ENCODE assay signal across 17 cellular contexts in the genomic region with DNA sequence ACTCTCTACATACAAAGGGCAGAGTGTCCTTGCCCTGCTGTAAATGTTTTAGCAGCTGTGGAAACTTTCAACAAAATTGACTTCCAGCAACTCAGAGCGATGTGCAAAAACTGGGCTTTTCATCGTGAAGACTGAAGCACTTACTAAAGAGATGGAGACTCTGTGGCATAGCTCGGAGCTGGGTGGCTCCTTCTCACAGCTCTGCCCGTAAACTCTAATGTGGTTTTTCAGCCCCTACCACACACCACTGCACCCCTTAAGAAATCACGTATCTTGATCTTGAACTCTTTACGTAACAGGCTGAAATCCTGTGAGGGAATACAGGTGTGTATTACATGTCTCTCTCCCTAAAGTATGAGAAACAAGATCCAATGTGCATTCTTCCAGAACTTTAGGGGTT.
DNase-seq lines count a peak whose midpoint lies in the region; ATAC-seq and TF ChIP-seq lines count a peak whose summit lies in the region.
"Had no signal": no experiment of that assay in that cellular context is flagged by ENCODE, and none has a peak within 500 bp of the region (broad histone marks: within the 10 kb centered on the region; RNA-seq: fewer than 3 reads in every experiment).

No MANE protein-coding gene starts in this region.

- 82 to 86% methylated on average over 6 of the region's 6 CpGs for WGBS in upper lobe of left lung, 2 donors

- peaks cover 48% of the 10 kb centered on the region for H3K27me3 Mint-ChIP-seq in stimulated activated naive CD8-positive, alpha-beta T cell treated with anti-CD3 and anti-CD28 coated beads, Interleukin-15, amount 100 ng/mL, for 72 hours
- H3K27me3 Mint-ChIP-seq in dendritic cell treated with granulocyte-macrophage colony-stimulating factor and Interleukin-4, amounts not matched to agents 40 ng/mL and 50 ng/mL, for 4 days: no peaks in the 10 kb centered on the region
- H3K27me3 Mint-ChIP-seq in natural killer cell (ENCODE audit: low read depth in 2 of 2): peaks cover 0 to 3% of the 10 kb centered on the region in 2 donors

- no peak overlapping the region for H3K27ac Mint-ChIP-seq in stimulated activated naive CD8-positive, alpha-beta T cell treated with anti-CD3 and anti-CD28 coated beads, Interleukin-15, amount 100 ng/mL, for 72 hours
- peak overlapping the region; percentile 6 for H3K27ac Mint-ChIP-seq in dendritic cell treated with granulocyte-macrophage colony-stimulating factor and Interleukin-4, amounts not matched to agents 40 ng/mL and 50 ng/mL, for 4 days
- H3K27ac Mint-ChIP-seq in natural killer cell: peak overlapping the region in 1 of 2 donors; percentile 65
- H3K27ac Mint-ChIP-seq: CD4-positive, alpha-beta T cell; H9 had no signal

- H3K4me3 ChIP-seq in upper lobe of left lung: no peak overlapping the region
- H3K4me3 ChIP-seq: GM12878 had no signal

- H3K9me3 Mint-ChIP-seq in stimulated activated naive CD8-positive, alpha-beta T cell treated with anti-CD3 and anti-CD28 coated beads, Interleukin-15, amount 100 ng/mL, for 72 hours: no peaks in the 10 kb centered on the region
- no peaks in the 10 kb centered on the region for H3K9me3 Mint-ChIP-seq in dendritic cell treated with granulocyte-macrophage colony-stimulating factor and Interleukin-4, amounts not matched to agents 40 ng/mL and 50 ng/mL, for 4 days
- peaks cover 0 to 3% of the 10 kb centered on the region in 2 donors for H3K9me3 Mint-ChIP-seq in natural killer cell
- H3K9me3 Mint-ChIP-seq: CD4-positive, alpha-beta T cell; H9 had no signal

- DNase-seq in stimulated activated naive CD8-positive, alpha-beta T cell treated with anti-CD3 and anti-CD28 coated beads, Interleukin-15, amount 100 ng/mL, for 72 hours: no peak
- DNase-seq in stimulated activated naive CD8-positive, alpha-beta T cell treated with anti-CD3 and anti-CD28 coated beads, Interleukin-15, Interleukin-2, amounts not matched to agents 100 U/mL and 50 U/mL, for 24 hours: no peak
- DNase-seq in natural killer cell: no peak
- no peak for DNase-seq in mesenteric fat pad (ENCODE audit: low spot score)
- no peak for DNase-seq in G401 (ENCODE audit: low spot score)
- DNase-seq in upper lobe of left lung: no peak
- DNase-seq: 8988T; AML-193; C1 segment of cervical spinal cord; Calu3; CD4-positive, alpha-beta T cell; DMS 273 treated with DMSO at 0.1 percent for 48 hours; GOT3; H9 had no signal

- intact Hi-C loops in dendritic cell treated with granulocyte-macrophage colony-stimulating factor and Interleukin-4, amounts not matched to agents 40 ng/mL and 50 ng/mL, for 4 days (cut with micrococcal nuclease): no loop called here
- intact Hi-C loops in natural killer cell (cut with micrococcal nuclease): no loop called here

- no peaks in the 10 kb centered on the region for H3K27me3 ChIP-seq in upper lobe of left lung

- in situ Hi-C loops in G401 (cut with HindIII; ENCODE audit: low sequenced_read_pairs): no loop called here

- no peaks in the 10 kb centered on the region for H3K9me3 ChIP-seq in upper lobe of left lung

- TF ChIP-seq CTCF in natural killer cell (IDR thresholded peaks at IDR 0.05): no peak
- TF ChIP-seq CTCF in upper lobe of left lung (IDR thresholded peaks at IDR 0.05): no peak

- no peaks in the 10 kb centered on the region for H3K4me1 ChIP-seq in upper lobe of left lung

- peaks cover 12% of the 10 kb centered on the region for H3K4me1 Mint-ChIP-seq in stimulated activated naive CD8-positive, alpha-beta T cell treated with anti-CD3 and anti-CD28 coated beads, Interleukin-15, amount 100 ng/mL, for 72 hours
- H3K4me1 Mint-ChIP-seq in dendritic cell treated with granulocyte-macrophage colony-stimulating factor and Interleukin-4, amounts not matched to agents 40 ng/mL and 50 ng/mL, for 4 days (ENCODE audit: low read depth): peaks cover 21% of the 10 kb centered on the region
- H3K4me1 Mint-ChIP-seq in natural killer cell: peaks cover 20 to 21% of the 10 kb centered on the region in 2 donors

- H3K36me3 Mint-ChIP-seq in dendritic cell treated with granulocyte-macrophage colony-stimulating factor and Interleukin-4, amounts not matched to agents 40 ng/mL and 50 ng/mL, for 4 days (ENCODE audit: low read depth): peaks cover 34% of the 10 kb centered on the region
- no peaks in the 10 kb centered on the region for H3K36me3 Mint-ChIP-seq in natural killer cell

- no peak overlapping the region for H3K27ac ChIP-seq in upper lobe of left lung

- ATAC-seq in stimulated activated naive CD8-positive, alpha-beta T cell treated with anti-CD3 and anti-CD28 coated beads, Interleukin-15, amount 100 ng/mL, for 72 hours: peak; percentile 48
- ATAC-seq in stimulated activated naive CD8-positive, alpha-beta T cell treated with anti-CD3 and anti-CD28 coated beads, Interleukin-15, Interleukin-2, amounts not matched to agents 100 U/mL and 50 U/mL, for 24 hours: no peak
- peak in 2 of 3 donors; percentile 39 to 78 for ATAC-seq in natural killer cell
- ATAC-seq in upper lobe of left lung (ENCODE audit: low FRiP score in 2 of 2): no peak
- ATAC-seq in GM18502 (IDR thresholded peaks at IDR 0.05; ENCODE audit: poor library complexity, unreplicated experiment): no peak
- ATAC-seq: GM12878 had no signal

- no peak overlapping the region for H3K4me3 Mint-ChIP-seq in stimulated activated naive CD8-positive, alpha-beta T cell treated with anti-CD3 and anti-CD28 coated beads, Interleukin-15, amount 100 ng/mL, for 72 hours
- no peak overlapping the region for H3K4me3 Mint-ChIP-seq in dendritic cell treated with granulocyte-macrophage colony-stimulating factor and Interleukin-4, amounts not matched to agents 40 ng/mL and 50 ng/mL, for 4 days
- peak overlapping the region; percentile 70 for H3K4me3 Mint-ChIP-seq in natural killer cell
- H3K4me3 Mint-ChIP-seq: CD4-positive, alpha-beta T cell; H9 had no signal

- no peak for TF ChIP-seq EP300 in upper lobe of left lung (IDR thresholded peaks at IDR 0.05)

- H3K36me3 ChIP-seq in upper lobe of left lung: peaks cover 0 to 31% (median 2%) of the 10 kb centered on the region in 4 donors

- TF ChIP-seq POLR2A in upper lobe of left lung (IDR thresholded peaks at IDR 0.05): no peak

Comparison
In these comparisons a context has a peak if more than half of its experiments do, and no peak if none do; other contexts are left out.
1. ATAC-seq: peak in stimulated activated naive CD8-positive, alpha-beta T cell treated with anti-CD3 and anti-CD28 coated beads, Interleukin-15, amount 100 ng/mL, for 72 hours (single experiment) and natural killer cell (2 of 3); none in stimulated activated naive CD8-positive, alpha-beta T cell treated with anti-CD3 and anti-CD28 coated beads, Interleukin-15, Interleukin-2, amounts not matched to agents 100 U/mL and 50 U/mL, for 24 hours (single experiment), upper lobe of left lung (0 of 2) and GM18502 (single experiment).